8 cellular contexts compared by ENCODE assay signal in the genomic region with DNA sequence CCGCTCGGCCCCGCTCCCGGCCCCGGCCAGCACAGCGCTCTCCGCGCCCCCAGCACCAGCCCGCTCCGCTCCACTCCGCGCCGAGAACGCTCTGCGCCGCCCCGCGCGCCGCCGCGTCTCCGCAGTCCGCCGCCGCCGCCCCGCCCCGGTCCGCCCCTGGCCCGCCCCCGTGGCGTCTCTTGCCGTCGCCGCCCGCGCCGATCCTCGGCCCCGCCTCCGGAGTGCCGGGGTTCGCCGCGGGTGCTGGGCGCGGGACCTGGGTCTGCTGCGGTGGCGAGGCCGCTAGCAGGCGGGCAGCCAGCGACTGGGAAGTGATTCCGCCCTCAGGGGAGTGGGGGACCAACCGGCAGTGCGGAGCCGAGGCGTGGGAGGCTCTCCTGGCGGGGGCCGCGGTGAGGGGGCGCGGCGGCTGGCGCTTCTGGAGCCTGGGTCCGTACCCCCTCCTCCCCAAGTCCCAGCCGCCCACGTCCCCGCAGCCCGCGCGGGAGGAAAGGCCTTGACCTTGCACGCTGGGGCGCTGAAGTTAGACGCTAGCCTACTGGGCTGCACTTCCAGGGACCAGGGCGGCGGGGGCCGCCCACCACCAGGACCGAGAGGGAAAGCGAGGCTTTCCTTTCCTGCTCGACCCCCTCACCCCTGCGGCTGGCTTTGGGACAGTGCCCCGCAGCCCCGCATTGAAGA. TPM values are rescaled to one million over a fixed set of nuclear protein-coding genes. Genes with fewer than 3 reads are reported as not detected.
DNase-seq lines count a peak whose midpoint lies in the region; ATAC-seq, FAIRE-seq and TF ChIP-seq lines count a peak whose summit lies in the region.

A gene with protein sequence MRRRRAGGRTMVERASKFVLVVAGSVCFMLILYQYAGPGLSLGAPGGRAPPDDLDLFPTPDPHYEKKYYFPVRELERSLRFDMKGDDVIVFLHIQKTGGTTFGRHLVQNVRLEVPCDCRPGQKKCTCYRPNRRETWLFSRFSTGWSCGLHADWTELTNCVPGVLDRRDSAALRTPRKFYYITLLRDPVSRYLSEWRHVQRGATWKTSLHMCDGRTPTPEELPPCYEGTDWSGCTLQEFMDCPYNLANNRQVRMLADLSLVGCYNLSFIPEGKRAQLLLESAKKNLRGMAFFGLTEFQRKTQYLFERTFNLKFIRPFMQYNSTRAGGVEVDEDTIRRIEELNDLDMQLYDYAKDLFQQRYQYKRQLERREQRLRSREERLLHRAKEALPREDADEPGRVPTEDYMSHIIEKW (minus strand): TSS at position 93 of the 681 bp plus-strand sequence. CDS start 305 bp downstream, outside the sequence.

- no peak for TF ChIP-seq CTCF in GM13977 (IDR thresholded peaks at IDR 0.05; ENCODE audit: extremely low read depth, insufficient read depth, missing control alignments)

- FAIRE-seq in urothelium cell line (lab: Jason Lieb, UNC) = peak; percentile 93

- no peaks in the 10 kb centered on the region for H3K9me3 ChIP-seq in right cardiac atrium (ENCODE audit: control insufficient read depth, low read length)

- ATAC-seq in HG02610 (IDR thresholded peaks at IDR 0.05; ENCODE audit: unreplicated experiment) = peak; percentile 70
- ATAC-seq in right cardiac atrium = peak; percentile 83 to 84

- 1% methylated on average over 84 of the region's 84 CpGs for whole genome bisulfite sequencing in right cardiac atrium

- H3K27me3 ChIP-seq in right cardiac atrium (ENCODE audit: control insufficient read depth, insufficient read depth) = no peaks in the 10 kb centered on the region

- intact Hi-C loops in right cardiac atrium (cut with DNase I) = loop anchor here in 2 of 4 donors (10.0 kb wide), 1 partner anchor 144 kb away; no protein-coding TSS in a partner anchor

- peak; percentile 97 for DNase-seq in GM13977 (ENCODE audit: low spot score)
- DNase-seq in NCI-H1092 treated with DMSO at 0.1 percent for 48 hours (lab: John Stamatoyannopoulos, UW) = peak; percentile 45
- DNase-seq in T-helper 22 cell (ENCODE audit: low read depth) = peak; percentile 75
- peak in 55 of 58 donors; percentile 29 to 91 (median 78) for DNase-seq in anterior cingulate cortex (lab: John Stamatoyannopoulos, UW)
- peak; percentile 91 to 96 (median 95) for DNase-seq in right cardiac atrium
- peak; percentile 84 for DNase-seq in putamen (ENCODE audit: low spot score)
- DNase-seq in urothelium cell line (ENCODE audit: low spot score) = peak; percentile 94

- H3K4me1 ChIP-seq in right cardiac atrium (ENCODE audit: control insufficient read depth, insufficient read depth, low read length) = peaks cover 3% of the 10 kb centered on the region

- in situ Hi-C loops in GM13977 (cut with MboI; ENCODE audit: low pct_unique_long_range_greater_than_20kb, low sequenced_read_pairs, unreplicated experiment) = no loop called here

- peak within 1 kb of the TSS; percentile 58 for H3K4me3 ChIP-seq in right cardiac atrium (ENCODE audit: low read length)

- H3K27ac ChIP-seq in right cardiac atrium (ENCODE audit: low read length) = no peak within 1 kb of the TSS

RNA-seq across cellular contexts. Expression of the gene that starts here (rescaled TPM):
- 10 to 100 TPM; 13.3 to 28.4 (median 21.1) TPM for total RNA-seq in right cardiac atrium
- 19.8 TPM for polyA plus RNA-seq in right cardiac atrium

Comparison
In these comparisons a context has a peak if more than half of its experiments do, and no peak if none do; other contexts are left out.
1. DNase-seq: peak in every context shown above with its lines; median percentile 97 in GM13977; 95 in right cardiac atrium; 94 in urothelium cell line; 84 in putamen; 78 in anterior cingulate cortex; 75 in T-helper 22 cell; 45 in NCI-H1092 treated with DMSO at 0.1 percent for 48 hours.